Comparison of ENCODE assay signal across 30 cellular contexts in the genomic region with DNA sequence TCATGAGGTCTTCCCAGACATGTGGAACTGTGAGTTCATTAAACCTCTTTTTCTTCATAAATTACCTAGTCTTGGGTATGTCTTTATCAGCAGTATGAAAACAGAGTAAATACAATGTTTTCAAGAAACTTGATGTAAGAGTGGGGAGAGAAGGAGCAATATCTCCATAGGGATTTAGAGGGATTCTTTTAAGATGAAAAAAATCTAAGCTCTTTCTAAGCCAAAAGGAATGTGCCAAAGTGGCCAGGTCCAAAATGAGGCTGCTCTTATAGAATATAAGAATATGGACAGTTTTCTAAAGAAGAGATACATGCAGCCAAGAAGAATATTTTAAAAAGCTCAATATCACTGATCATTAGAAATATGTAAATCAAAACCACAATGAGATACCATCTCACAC.
"Had no signal": no experiment of that assay in that cellular context is flagged by ENCODE, and none has a peak within 500 bp of the region (broad histone marks: within the 10 kb centered on the region; RNA-seq: fewer than 3 reads in every experiment).

No MANE protein-coding gene starts in this region.

- H3K4me3 ChIP-seq: coronary artery, esophagus muscularis mucosa, gastrocnemius medialis, heart left ventricle had no signal

- H3K36me3 ChIP-seq: brain microvascular endothelial cell, esophagus muscularis mucosa, gastrocnemius medialis, heart left ventricle had no signal

- H3K9me3 ChIP-seq: esophagus muscularis mucosa, gastrocnemius medialis, heart left ventricle had no signal

- H3K4me1 ChIP-seq: foreskin keratinocyte, gastrocnemius medialis, heart left ventricle had no signal

- H3K27me3 ChIP-seq: brain microvascular endothelial cell, esophagus muscularis mucosa, gastrocnemius medialis, heart left ventricle had no signal

- DNase-seq: activated CD4-positive, alpha-beta memory T cell treated with anti-CD3 and anti-CD28 coated beads for 36 hours; activated CD4-positive, alpha-beta T cell treated with anti-CD3 and anti-CD28 coated beads for 36 hours; activated CD4-positive, alpha-beta T cell treated with anti-CD3 and anti-CD28 coated beads, Interleukin-2, amount 10 ng/mL, durations not matched to agents 24 days and 14 days; activated CD4-positive, CD25-positive, alpha-beta regulatory T cell; activated CD4-positive, CD25-positive, alpha-beta regulatory T cell treated with anti-CD3 and anti-CD28 coated beads, Interleukin-2, amount 50 U/mL, for 72 hours; activated CD8-positive, alpha-beta memory T cell treated with anti-CD3 and anti-CD28 coated beads, Interleukin-2, amount 10 ng/mL, durations not matched to agents 7 days and 5 days; activated CD8-positive, alpha-beta memory T cell treated with anti-CD3 and anti-CD28 coated beads, Interleukin-2, amount 50 U/mL, for 4 hours; activated CD8-positive, alpha-beta T cell treated with anti-CD3 and anti-CD28 coated beads, Interleukin-2, amount 10 ng/mL, durations not matched to agents 7 days and 5 days; activated effector memory CD4-positive, alpha-beta T cell treated with anti-CD3 and anti-CD28 coated beads, Interleukin-2, amount 50 U/mL, for 16 hours; activated naive CD4-positive, alpha-beta T cell treated with anti-CD3 and anti-CD28 coated beads for 36 hours; activated naive CD8-positive, alpha-beta T cell treated with anti-CD3 and anti-CD28 coated beads for 36 hours; activated naive CD8-positive, alpha-beta T cell treated with anti-CD3 and anti-CD28 coated beads, Interleukin-2, amount 50 U/mL, for 24 hours; activated T-cell treated with anti-CD3 and anti-CD28 coated beads, Interleukin-2, amount 50 U/mL, for 1 hour; activated T-cell treated with anti-CD3 and anti-CD28 coated beads, Interleukin-2, amount 50 U/mL, for 48 hours; amniotic stem cell; anterior cingulate cortex; brain microvascular endothelial cell; dermis blood vessel endothelial cell; effector CD4-positive, alpha-beta T cell; effector memory CD8-positive, alpha-beta T cell; erythroblast; foreskin keratinocyte; gastrocnemius medialis; glutamatergic neuron; heart left ventricle; T-helper 1 cell; T-helper 17 cell; T1000 had no signal

- ATAC-seq: activated CD4-positive, alpha-beta T cell treated with anti-CD3 and anti-CD28 coated beads for 36 hours; activated CD8-positive, alpha-beta memory T cell treated with anti-CD3 and anti-CD28 coated beads, Interleukin-2, amount 10 ng/mL, durations not matched to agents 7 days and 5 days; activated CD8-positive, alpha-beta T cell treated with anti-CD3 and anti-CD28 coated beads, Interleukin-2, amount 10 ng/mL, durations not matched to agents 7 days and 5 days; activated naive CD8-positive, alpha-beta T cell treated with anti-CD3 and anti-CD28 coated beads, Interleukin-2, amount 50 U/mL, for 24 hours; effector memory CD8-positive, alpha-beta T cell; foreskin keratinocyte; gastrocnemius medialis; heart left ventricle; T-helper 17 cell had no signal
